1 cellular context compared by ENCODE assay signal in the genomic region with DNA sequence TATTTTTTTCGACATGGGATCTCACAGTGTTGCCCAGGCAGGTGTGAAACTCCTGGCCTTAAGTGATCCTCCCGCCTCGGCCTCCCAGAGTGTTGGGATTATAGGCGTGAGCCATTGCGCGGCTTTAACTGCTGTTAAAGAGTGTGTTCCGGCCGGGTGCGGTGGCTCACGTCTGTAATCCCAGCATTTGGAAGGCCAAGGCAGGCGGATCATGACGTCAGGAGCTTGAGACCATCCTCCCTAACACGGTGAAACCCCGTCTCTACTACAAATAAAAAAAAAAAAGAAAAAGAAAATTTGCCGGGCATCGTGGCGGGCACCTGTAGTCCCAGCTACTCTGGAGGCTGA.
A peak's percentile ranks its signal among the peaks of the same experiment; 100 is the strongest.
TF ChIP-seq lines count a peak whose summit lies in the region.

No MANE protein-coding gene starts in this region.

TF ChIP-seq in HepG2, 621 proteins besides CTCF, POLR2A, EP300 and RAD21 (continued from another document):
- TF ChIP-seq, protein P1, sequence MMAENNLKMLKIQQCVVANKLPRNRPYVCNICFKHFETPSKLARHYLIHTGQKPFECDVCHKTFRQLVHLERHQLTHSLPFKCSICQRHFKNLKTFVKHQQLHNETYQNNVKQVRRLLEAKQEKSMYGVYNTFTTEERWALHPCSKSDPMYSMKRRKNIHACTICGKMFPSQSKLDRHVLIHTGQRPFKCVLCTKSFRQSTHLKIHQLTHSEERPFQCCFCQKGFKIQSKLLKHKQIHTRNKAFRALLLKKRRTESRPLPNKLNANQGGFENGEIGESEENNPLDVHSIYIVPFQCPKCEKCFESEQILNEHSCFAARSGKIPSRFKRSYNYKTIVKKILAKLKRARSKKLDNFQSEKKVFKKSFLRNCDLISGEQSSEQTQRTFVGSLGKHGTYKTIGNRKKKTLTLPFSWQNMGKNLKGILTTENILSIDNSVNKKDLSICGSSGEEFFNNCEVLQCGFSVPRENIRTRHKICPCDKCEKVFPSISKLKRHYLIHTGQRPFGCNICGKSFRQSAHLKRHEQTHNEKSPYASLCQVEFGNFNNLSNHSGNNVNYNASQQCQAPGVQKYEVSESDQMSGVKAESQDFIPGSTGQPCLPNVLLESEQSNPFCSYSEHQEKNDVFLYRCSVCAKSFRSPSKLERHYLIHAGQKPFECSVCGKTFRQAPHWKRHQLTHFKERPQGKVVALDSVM (CRISPR knock-in tag; IDR thresholded peaks at IDR 0.05) = peak; percentile 85
- TF ChIP-seq ZNF720 (CRISPR knock-in tag; IDR thresholded peaks at IDR 0.05) (no peak), ZNF282 (IDR thresholded peaks at IDR 0.05; ENCODE audit: partially characterized antibody) (no peak), ZNF749 (CRISPR knock-in tag; IDR thresholded peaks at IDR 0.05; ENCODE audit: borderline replicate concordance) (no peak), ZNF121 (CRISPR knock-in tag; IDR thresholded peaks at IDR 0.05) (peak; percentile 89), KDM6A (CRISPR knock-in tag; IDR thresholded peaks at IDR 0.05; ENCODE audit: low read depth) (no peak), ATF7 (IDR thresholded peaks at IDR 0.05) (peak; percentile 71), ATF7 (CRISPR knock-in tag; IDR thresholded peaks at IDR 0.05) (no peak)
- TF ChIP-seq, protein P2, sequence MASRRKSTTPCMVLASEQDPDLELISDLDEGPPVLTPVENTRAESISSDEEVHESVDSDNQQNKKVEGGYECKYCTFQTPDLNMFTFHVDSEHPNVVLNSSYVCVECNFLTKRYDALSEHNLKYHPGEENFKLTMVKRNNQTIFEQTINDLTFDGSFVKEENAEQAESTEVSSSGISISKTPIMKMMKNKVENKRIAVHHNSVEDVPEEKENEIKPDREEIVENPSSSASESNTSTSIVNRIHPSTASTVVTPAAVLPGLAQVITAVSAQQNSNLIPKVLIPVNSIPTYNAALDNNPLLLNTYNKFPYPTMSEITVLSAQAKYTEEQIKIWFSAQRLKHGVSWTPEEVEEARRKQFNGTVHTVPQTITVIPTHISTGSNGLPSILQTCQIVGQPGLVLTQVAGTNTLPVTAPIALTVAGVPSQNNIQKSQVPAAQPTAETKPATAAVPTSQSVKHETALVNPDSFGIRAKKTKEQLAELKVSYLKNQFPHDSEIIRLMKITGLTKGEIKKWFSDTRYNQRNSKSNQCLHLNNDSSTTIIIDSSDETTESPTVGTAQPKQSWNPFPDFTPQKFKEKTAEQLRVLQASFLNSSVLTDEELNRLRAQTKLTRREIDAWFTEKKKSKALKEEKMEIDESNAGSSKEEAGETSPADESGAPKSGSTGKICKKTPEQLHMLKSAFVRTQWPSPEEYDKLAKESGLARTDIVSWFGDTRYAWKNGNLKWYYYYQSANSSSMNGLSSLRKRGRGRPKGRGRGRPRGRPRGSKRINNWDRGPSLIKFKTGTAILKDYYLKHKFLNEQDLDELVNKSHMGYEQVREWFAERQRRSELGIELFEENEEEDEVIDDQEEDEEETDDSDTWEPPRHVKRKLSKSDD (CRISPR knock-in tag; IDR thresholded peaks at IDR 0.05; ENCODE audit: low read depth) = 0 out of 2 replicates have a peak, but pooled peaks have one; percentile 27
